Comparison of ENCODE assay signal across 34 cellular contexts in genomic region chr6:39268721-39269120, GRCh38. TPM values are rescaled to one million over a fixed set of nuclear protein-coding genes. Genes with fewer than 3 reads are reported as not detected.
"Had no signal": no experiment of that assay in that cellular context is flagged by ENCODE, and none has a peak within 500 bp of the region (broad histone marks: within the 10 kb centered on the region; RNA-seq: fewer than 3 reads in every experiment).

No MANE protein-coding gene starts in this region.

- H3K9me3 Mint-ChIP-seq: activated CD8-positive, alpha-beta T cell treated with anti-CD3 and anti-CD28 coated beads for 36 hours; activated naive CD4-positive, alpha-beta T cell treated with anti-CD3 and anti-CD28 coated beads, Interleukin-2, amount 50 U/mL, for 72 hours; activated T-cell treated with anti-CD3 and anti-CD28 coated beads, Interleukin-2, amount 50 U/mL, for 24 hours; activated T-helper 2 cell treated with anti-CD3 and anti-CD28 coated beads, Interferon-gamma antibody, Interleukin-2, Interleukin-4, amounts not matched to agents 10 μg/mL and 5 μg/mL and 100 μg/mL, durations not matched to agents 14 hours and 24 hours and 36 hours had no signal

- DNase-seq: activated CD4-positive, alpha-beta T cell treated with anti-CD3 and anti-CD28 coated beads for 1 hour; activated CD4-positive, alpha-beta T cell treated with anti-CD3 and anti-CD28 coated beads for 48 hours; activated CD4-positive, alpha-beta T cell treated with anti-CD3 and anti-CD28 coated beads, Interleukin-2, amount 50 U/mL, for 4 hours; activated CD4-positive, CD25-positive, alpha-beta regulatory T cell; activated CD8-positive, alpha-beta T cell treated with anti-CD3 and anti-CD28 coated beads for 36 hours; activated gamma-delta T cell; activated naive CD4-positive, alpha-beta T cell treated with Interleukin-2 at 50 U/mL for 16 hours; activated T-cell treated with anti-CD3 and anti-CD28 coated beads, Interleukin-2, amount 50 U/mL, for 24 hours; adrenal gland; body of pancreas; Kasumi-1; KG1; MG63; MV-4-11; NCI-H1092; NCI-H1436 treated with DMSO at 0.1 percent for 48 hours; NCI-H1694 treated with DMSO at 0.1 percent for 48 hours; NCI-H524 treated with DMSO at 0.1 percent for 48 hours; PC-3; SW 1271; T-helper 1 cell; T-helper 2 cell; T-helper 9 cell had no signal

- ATAC-seq: activated CD8-positive, alpha-beta T cell treated with anti-CD3 and anti-CD28 coated beads for 36 hours; activated naive CD4-positive, alpha-beta T cell treated with anti-CD3 and anti-CD28 coated beads, Interleukin-2, amount 50 U/mL, for 72 hours; body of pancreas; PC-3; Right ventricle myocardium inferior had no signal

- H3K27me3 ChIP-seq: adrenal gland, body of pancreas, breast epithelium, MG63 had no signal

- H3K9me3 ChIP-seq: adrenal gland, body of pancreas, breast epithelium, MG63 had no signal

- H3K27ac Mint-ChIP-seq: activated CD8-positive, alpha-beta T cell treated with anti-CD3 and anti-CD28 coated beads for 36 hours; activated naive CD4-positive, alpha-beta T cell treated with anti-CD3 and anti-CD28 coated beads, Interleukin-2, amount 50 U/mL, for 72 hours; activated T-cell treated with anti-CD3 and anti-CD28 coated beads, Interleukin-2, amount 50 U/mL, for 24 hours; activated T-helper 2 cell treated with anti-CD3 and anti-CD28 coated beads, Interferon-gamma antibody, Interleukin-2, Interleukin-4, amounts not matched to agents 10 μg/mL and 5 μg/mL and 100 μg/mL, durations not matched to agents 14 hours and 24 hours and 36 hours had no signal

- H3K4me3 Mint-ChIP-seq: activated CD8-positive, alpha-beta T cell treated with anti-CD3 and anti-CD28 coated beads for 36 hours; activated T-cell treated with anti-CD3 and anti-CD28 coated beads, Interleukin-2, amount 50 U/mL, for 24 hours had no signal

- H3K36me3 Mint-ChIP-seq: activated naive CD4-positive, alpha-beta T cell treated with anti-CD3 and anti-CD28 coated beads, Interleukin-2, amount 50 U/mL, for 72 hours had no signal

- H3K4me3 ChIP-seq: adrenal gland, body of pancreas, breast epithelium, MG63 had no signal

- H3K27ac ChIP-seq: adrenal gland, body of pancreas, breast epithelium, RWPE1, VCaP had no signal

- H3K4me1 ChIP-seq: adrenal gland, body of pancreas, breast epithelium had no signal

- FAIRE-seq: astrocyte, RCC 7860 had no signal

- H3K27me3 Mint-ChIP-seq: activated CD8-positive, alpha-beta T cell treated with anti-CD3 and anti-CD28 coated beads for 36 hours had no signal

- H3K36me3 ChIP-seq: adrenal gland, breast epithelium, MG63 had no signal

RNA-seq across cellular contexts. Expression of gene KCNK17, which starts 45.5 kb away (rescaled TPM):
- total RNA-seq: activated CD8-positive, alpha-beta memory T cell treated with anti-CD3 and anti-CD28 coated beads for 36 hours; activated CD8-positive, alpha-beta T cell treated with anti-CD3 and anti-CD28 coated beads for 36 hours; activated naive CD4-positive, alpha-beta T cell treated with anti-CD3 and anti-CD28 coated beads, Interleukin-2, amount 50 U/mL, for 72 hours; activated T-helper 2 cell treated with anti-CD3 and anti-CD28 coated beads, Interferon-gamma antibody, Interleukin-2, Interleukin-4, amounts not matched to agents 10 μg/mL and 5 μg/mL and 100 μg/mL, durations not matched to agents 14 hours and 24 hours and 36 hours; astrocyte; NCI-H460; PC-3; Right ventricle myocardium inferior had no signal

RNA-seq across cellular contexts. Expression of gene KCNK16, which starts 53.8 kb away (rescaled TPM):
- total RNA-seq: activated CD8-positive, alpha-beta memory T cell treated with anti-CD3 and anti-CD28 coated beads for 36 hours; activated CD8-positive, alpha-beta T cell treated with anti-CD3 and anti-CD28 coated beads for 36 hours; activated naive CD4-positive, alpha-beta T cell treated with anti-CD3 and anti-CD28 coated beads, Interleukin-2, amount 50 U/mL, for 72 hours; activated T-helper 2 cell treated with anti-CD3 and anti-CD28 coated beads, Interferon-gamma antibody, Interleukin-2, Interleukin-4, amounts not matched to agents 10 μg/mL and 5 μg/mL and 100 μg/mL, durations not matched to agents 14 hours and 24 hours and 36 hours; adrenal gland; astrocyte; breast epithelium; cardiac septum; NCI-H460; PC-3; Right ventricle myocardium inferior had no signal
- polyA plus RNA-seq: adrenal gland had no signal
